17 cellular contexts compared by ENCODE assay signal in the genomic region with DNA sequence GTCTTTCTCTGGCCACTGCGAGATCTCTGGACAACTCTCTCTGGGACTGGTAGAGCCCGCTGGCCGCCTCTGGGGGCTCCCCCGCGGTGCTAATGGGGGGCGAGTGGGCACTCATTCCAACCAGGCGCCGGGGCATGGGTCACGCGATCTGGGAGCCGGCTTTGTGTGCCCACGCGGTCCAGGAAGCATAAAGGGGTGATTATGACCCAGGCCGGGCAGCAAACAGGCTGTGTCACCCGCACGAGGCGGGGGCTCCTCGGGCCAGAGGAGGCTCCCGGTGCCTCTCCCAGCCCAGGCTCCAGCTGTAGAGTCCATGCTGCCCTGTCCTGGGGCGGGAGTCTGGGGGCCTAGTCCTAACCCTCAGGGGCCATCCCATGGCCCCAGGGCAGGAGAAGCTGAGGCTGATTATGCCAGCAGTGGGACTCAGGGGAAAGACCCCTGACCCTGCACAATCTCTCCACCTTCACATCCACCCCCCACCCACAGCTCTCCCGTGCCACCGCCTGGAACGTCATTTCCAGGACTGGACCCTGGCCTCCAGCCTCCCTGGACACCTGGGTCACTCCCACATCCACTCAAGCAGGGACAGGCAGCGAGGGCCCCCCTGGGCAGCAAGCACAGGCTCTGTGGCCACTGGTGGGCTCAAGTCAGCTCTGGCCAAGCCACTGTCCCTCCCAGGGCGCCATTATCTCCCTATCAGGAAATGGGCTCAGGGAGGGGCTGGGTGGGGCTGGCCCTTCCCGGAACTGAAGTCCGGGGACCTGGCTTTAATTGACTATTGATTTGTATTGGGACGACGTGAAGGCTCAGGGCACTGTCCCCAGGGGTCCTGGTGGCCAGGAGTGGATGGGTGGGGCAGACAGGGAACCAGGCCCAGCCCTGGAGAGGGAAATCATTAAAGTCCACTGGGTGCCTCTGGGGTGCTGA. TPM values are rescaled to one million over a fixed set of nuclear protein-coding genes. Genes with fewer than 3 reads are reported as not detected.
DNase-seq lines count a peak whose midpoint lies in the region; ATAC-seq and TF ChIP-seq lines count a peak whose summit lies in the region.
"Had no signal": no experiment of that assay in that cellular context is flagged by ENCODE, and none has a peak within 500 bp of the region (broad histone marks: within the 10 kb centered on the region; RNA-seq: fewer than 3 reads in every experiment).

No MANE protein-coding gene starts in this region.

- TF ChIP-seq CTCF in dorsolateral prefrontal cortex (IDR thresholded peaks at IDR 0.05 in 54 of 56, conservative IDR thresholded peaks at IDR 0.05 in 2 of 56; ENCODE audit: low read depth in 1 of 56, partially characterized antibody in 56 of 56) (peak in 1 of 56 donors; percentile 6), mesothelial cell of epicardium (IDR thresholded peaks at IDR 0.05; ENCODE audit: unreplicated experiment) (no peak)

- no peaks in the 10 kb centered on the region for H3K9me3 Mint-ChIP-seq in mesothelial cell of epicardium
- H3K9me3 Mint-ChIP-seq: activated CD4-positive, alpha-beta memory T cell treated with anti-CD3 and anti-CD28 coated beads, Interleukin-2, amount 10 ng/mL, durations not matched to agents 7 days and 5 days had no signal

- H2AFZ ChIP-seq in Karpas-422 (ENCODE audit: low read length), result no peak overlapping the region

- intact Hi-C loops in dorsolateral prefrontal cortex (cut with DNase I), result loop anchor here (1.0 to 5.0 kb wide), 4 partner anchors 38 to 243 kb away; partner anchors contain the start of gene PTPRS (in 1 of the 2)

- H3K9me2 ChIP-seq in Karpas-422 (replicated peaks; ENCODE audit: insufficient read depth, low read length), result no peaks in the 10 kb centered on the region

- peaks cover 16% of the 10 kb centered on the region for H3K4me1 Mint-ChIP-seq in mesothelial cell of epicardium

- H3K4me1 ChIP-seq in Karpas-422 (ENCODE audit: low read length) (peaks cover 41% of the 10 kb centered on the region), subcutaneous abdominal adipose tissue (ENCODE audit: control insufficient read depth in 5 of 5, insufficient read depth in 5 of 5, low read length in 5 of 5) (peaks cover 15 to 78% (median 73%) of the 10 kb centered on the region in 5 donors)

- DNase-seq in Karpas-422 (peak; percentile 19), dorsolateral prefrontal cortex (peak in 9 of 10 donors; percentile 76 to 87 (median 83)), mesothelial cell of epicardium (ENCODE audit: low spot score in 2 of 2, unreplicated experiment in 2 of 2) (no peak), T1000 (lab: John Stamatoyannopoulos, UW) (no peak), erythroblast (lab: John Stamatoyannopoulos, UW) (no peak)
- DNase-seq: activated CD4-positive, alpha-beta memory T cell treated with anti-CD3 and anti-CD28 coated beads, Interleukin-2, amount 10 ng/mL, durations not matched to agents 7 days and 5 days; brain microvascular endothelial cell; DND-41; NCI-H1930; NCI-H526 treated with DMSO at 0.1 percent for 48 hours had no signal

- no peaks in the 10 kb centered on the region for H3K36me3 ChIP-seq in Karpas-422 (ENCODE audit: insufficient read depth, low read length)
- H3K36me3 ChIP-seq in subcutaneous abdominal adipose tissue (ENCODE audit: control insufficient read depth in 5 of 5, insufficient read depth in 5 of 5, low read length in 5 of 5), result peaks cover 0 to 6% (median 5%) of the 10 kb centered on the region in 5 donors
- H3K36me3 ChIP-seq: neutrophil had no signal

- no peak overlapping the region for H3K27ac ChIP-seq in Karpas-422 (ENCODE audit: low read length)
- H3K27ac ChIP-seq in dorsolateral prefrontal cortex, result peak overlapping the region; percentile 51 to 99 (median 93)
- peak overlapping the region; percentile 91 for H3K27ac ChIP-seq in subcutaneous abdominal adipose tissue (ENCODE audit: low read depth, low read length)
- H3K27ac ChIP-seq: BLaER1 treated with 17β-estradiol and CSF1 and Interleukin-3, amounts not matched to agents 10 nM and 100 nM; brain microvascular endothelial cell; neutrophil; RWPE1 had no signal

- H3K4me2 ChIP-seq in Karpas-422 (ENCODE audit: low read depth, low read length, poor library complexity, severe bottlenecking), result no peak overlapping the region

- no peaks in the 10 kb centered on the region for H3K27me3 ChIP-seq in Karpas-422 (ENCODE audit: low read length)
- H3K27me3 ChIP-seq in dorsolateral prefrontal cortex, result no peaks in the 10 kb centered on the region
- H3K27me3 ChIP-seq in subcutaneous abdominal adipose tissue (ENCODE audit: control insufficient read depth in 5 of 5, insufficient read depth in 4 of 5, low read length in 5 of 5), result peaks cover 0 to 11% (median 0%) of the 10 kb centered on the region in 5 donors
- H3K27me3 ChIP-seq: brain microvascular endothelial cell had no signal

- H3K36me3 Mint-ChIP-seq in mesothelial cell of epicardium, result peaks cover 16% of the 10 kb centered on the region

- TF ChIP-seq POLR2A in erythroblast (IDR thresholded peaks at IDR 0.05; ENCODE audit: low read length), result no peak

- H3K4me3 Mint-ChIP-seq in mesothelial cell of epicardium, result peak overlapping the region; percentile 44
- H3K4me3 Mint-ChIP-seq: activated CD4-positive, alpha-beta memory T cell treated with anti-CD3 and anti-CD28 coated beads, Interleukin-2, amount 10 ng/mL, durations not matched to agents 7 days and 5 days had no signal

- H3K79me2 ChIP-seq in Karpas-422 (ENCODE audit: low read length), result peaks cover 34% of the 10 kb centered on the region

- H3K27ac Mint-ChIP-seq in mesothelial cell of epicardium, result no peak overlapping the region
- H3K27ac Mint-ChIP-seq: activated CD4-positive, alpha-beta memory T cell treated with anti-CD3 and anti-CD28 coated beads, Interleukin-2, amount 10 ng/mL, durations not matched to agents 7 days and 5 days had no signal

- no peaks in the 10 kb centered on the region for H3K27me3 Mint-ChIP-seq in mesothelial cell of epicardium (ENCODE audit: low read depth)

- peaks cover 41% of the 10 kb centered on the region for H4K20me1 ChIP-seq in Karpas-422 (ENCODE audit: insufficient read depth, low read depth, low read length)

- H3K9ac ChIP-seq in Karpas-422 (ENCODE audit: low read length) (no peak overlapping the region), subcutaneous abdominal adipose tissue (ENCODE audit: low read length in 5 of 5) (peak overlapping the region; percentile 16 to 92 (median 68))

- H3K9me3 ChIP-seq in Karpas-422 (ENCODE audit: low read length), result no peaks in the 10 kb centered on the region
- peaks cover 0 to 4% (median 0%) of the 10 kb centered on the region in 5 donors for H3K9me3 ChIP-seq in subcutaneous abdominal adipose tissue (ENCODE audit: control insufficient read depth in 5 of 5, low read length in 5 of 5)
- H3K9me3 ChIP-seq: neutrophil had no signal

- ATAC-seq in GM18502 (IDR thresholded peaks at IDR 0.05; ENCODE audit: poor library complexity, unreplicated experiment) (no peak), GM21390 (IDR thresholded peaks at IDR 0.05; ENCODE audit: unreplicated experiment) (no peak)
- ATAC-seq: left lobe of liver had no signal

- no peak overlapping the region for H3K4me3 ChIP-seq in Karpas-422 (ENCODE audit: low read length)
- peak overlapping the region in 56 of 59 donors; percentile 1 to 89 (median 38) for H3K4me3 ChIP-seq in dorsolateral prefrontal cortex
- peak overlapping the region; percentile 57 to 93 (median 80) for H3K4me3 ChIP-seq in subcutaneous abdominal adipose tissue (ENCODE audit: low read depth in 1 of 5, low read length in 5 of 5)
- H3K4me3 ChIP-seq: BLaER1 treated with 17β-estradiol and CSF1 and Interleukin-3, amounts not matched to agents 10 nM and 100 nM had no signal

RNA-seq across cellular contexts. Expression of gene PTPRS, which starts 50.0 kb away (rescaled TPM):
- 36.6 and 98.0 TPM in 2 replicates for total RNA-seq in Karpas-422 (2014; rRNA removed; shearing (Covaris generic); ENCODE audit: low replicate concordance)
- total RNA-seq in dorsolateral prefrontal cortex, result 100 to 1,000 TPM; 163 to 282 (median 231) TPM
- 235 to 241 TPM (median 240 TPM) in 3 replicates for total RNA-seq in mesothelial cell of epicardium
- total RNA-seq: activated CD4-positive, alpha-beta memory T cell treated with anti-CD3 and anti-CD28 coated beads, Interleukin-2, amount 10 ng/mL, durations not matched to agents 7 days and 5 days had no signal

Comparison
In these comparisons a context has a peak if more than half of its experiments do, and no peak if none do; other contexts are left out.
1. DNase-seq: peak in Karpas-422 (single experiment) and dorsolateral prefrontal cortex (9 of 10); none in mesothelial cell of epicardium (0 of 2), T1000 (single experiment) and erythroblast (0 of 2).